In genomic region chr14:102917469-102918211, GRCh38 we compare ENCODE assay signal across 9 cellular contexts. TPM values are rescaled to one million over a fixed set of nuclear protein-coding genes. Genes with fewer than 3 reads are reported as not detected.
DNase-seq lines count a peak whose midpoint lies in the region; ATAC-seq, FAIRE-seq and TF ChIP-seq lines count a peak whose summit lies in the region.
"Had no signal": no experiment of that assay in that cellular context is flagged by ENCODE, and none has a peak within 500 bp of the region (broad histone marks: within the 10 kb centered on the region; RNA-seq: fewer than 3 reads in every experiment).

No MANE protein-coding gene starts in this region.

- DNase-seq in ACHN = peak; percentile 29
- peak; percentile 82 for DNase-seq in GM12892 (ENCODE audit: insufficient read length)
- no peak for DNase-seq in Panc1 (ENCODE audit: low read depth, low spot score)
- peak; percentile 84 for DNase-seq in activated effector memory CD4-positive, alpha-beta T cell treated with anti-CD3 and anti-CD28 coated beads, Interleukin-2, amount 50 U/mL, for 16 hours
- DNase-seq in head of caudate nucleus = peak; percentile 34 to 84 (median 64)
- DNase-seq in spleen = peak; percentile 89
- no peak for DNase-seq in NCI-H2029 treated with DMSO at 0.1 percent for 48 hours (lab: John Stamatoyannopoulos, UW)

- in situ Hi-C loops in ACHN (cut with HindIII; ENCODE audit: low pct_ligation_motif_present, low pct_unique_long_range_greater_than_20kb, low sequenced_read_pairs) = no loop called here
- in situ Hi-C loops in Panc1 (cut with HindIII; ENCODE audit: low pct_unique_long_range_greater_than_20kb, low sequenced_read_pairs) = no loop called here

- H3K27me3 ChIP-seq in Panc1 (ENCODE audit: control insufficient read depth, insufficient read depth, low read length) (no peaks in the 10 kb centered on the region), spleen (replicated peaks in 1 of 7) (peaks cover 0 to 11% (median 3%) of the 10 kb centered on the region in 7 donors)

- no peaks in the 10 kb centered on the region for H3K36me3 ChIP-seq in Panc1 (ENCODE audit: control insufficient read depth, insufficient read depth, low read length)
- H3K36me3 ChIP-seq in spleen = peaks cover 0 to 10% (median 0%) of the 10 kb centered on the region in 6 donors

- no peak for TF ChIP-seq POLR2A in GM12892 (IDR thresholded peaks at IDR 0.05; ENCODE audit: low read depth, low read length)
- TF ChIP-seq POLR2A in spleen (IDR thresholded peaks at IDR 0.05) = no peak

- no TSS peak for BruUV-seq in Panc1 (replicated peaks; lab: Mats Ljungman, UMichigan)

- TF ChIP-seq CTCF in Panc1 (IDR thresholded peaks at IDR 0.05) (peak; percentile 67; the same call in 1 of the 2 replicates), spleen (IDR thresholded peaks at IDR 0.05 in 8 of 11, conservative IDR thresholded peaks at IDR 0.05 in 3 of 11) (peak; percentile 28 to 76 (median 64))

- H3K27ac ChIP-seq in Panc1 (ENCODE audit: low read length) (no peak overlapping the region), spleen (peak overlapping the region in 6 of 8 donors; percentile 38 to 80 (median 61))

- H3K4me1 ChIP-seq in Panc1 (ENCODE audit: control insufficient read depth, insufficient read depth, low read length) = no peaks in the 10 kb centered on the region; the same call in 1 of the 2 replicates
- H3K4me1 ChIP-seq in spleen = peaks cover 11 to 55% (median 43%) of the 10 kb centered on the region in 6 donors

- peak; percentile 86 for FAIRE-seq in GM12892 (lab: Jason Lieb, UNC)

- WGBS in spleen, 5 donors = 30 to 43% (median 40%) methylated on average over 12 of the region's 12 CpGs

- POLR2A ChIA-PET in Panc1 (lab: Charles Lee) = no interaction called here

- H3K9me3 ChIP-seq in Panc1 (ENCODE audit: control insufficient read depth, insufficient read depth, low read depth, low read length) (no peaks in the 10 kb centered on the region), spleen (no peaks in the 10 kb centered on the region)

- CTCF ChIA-PET in Panc1 (lab: Charles Lee) = no interaction called here

- ATAC-seq in Panc1 = peak; percentile 22; the same call in 1 of the 2 replicates
- ATAC-seq in GM18873 (IDR thresholded peaks at IDR 0.05; ENCODE audit: low FRiP score, unreplicated experiment) = no peak
- ATAC-seq: left colon had no signal

- no peak overlapping the region for H3K4me3 ChIP-seq in Panc1 (ENCODE audit: low read depth in 2 of 2, low read length in 2 of 2)
- H3K4me3 ChIP-seq in spleen = no peak overlapping the region

- intact Hi-C loops in Panc1 (cut with micrococcal nuclease; ENCODE audit: unreplicated experiment) (no loop called here), head of caudate nucleus (cut with DNase I) (loop anchor here (10.0 kb wide), 1 partner anchor 223 kb away; no protein-coding TSS in a partner anchor), spleen (cut with DNase I; ENCODE audit: low total_unique reads) (loop anchor here (5.0 kb wide), 1 partner anchor 225 kb away; no protein-coding TSS in a partner anchor)

RNA-seq across cellular contexts. Expression of gene AMN, which starts 4.8 kb away (rescaled TPM):
- 0.15 TPM for polyA plus RNA-seq in GM12892 (2012; ENCODE audit: missing spikeins)
- total RNA-seq in Panc1 (2021; ENCODE audit: unreplicated experiment) (0.44 TPM), spleen (1 to 10 TPM in 6 of 7 donors, under 1 TPM in 1; 0.65 to 3.0 (median 2.4) TPM)
- polyA plus RNA-seq in Panc1 (2012; ENCODE audit: insufficient read length) = 0.97 TPM
- 1 to 10 TPM; 1.6 to 2.2 (median 2.1) TPM for polyA plus RNA-seq in spleen

Comparison
In these comparisons a context has a peak if more than half of its experiments do, and no peak if none do; other contexts are left out.
1. DNase-seq: peak in ACHN (single experiment), GM12892 (single experiment), activated effector memory CD4-positive, alpha-beta T cell treated with anti-CD3 and anti-CD28 coated beads, Interleukin-2, amount 50 U/mL, for 16 hours (single experiment), head of caudate nucleus (42 of 42) and spleen (single experiment); none in Panc1 (single experiment) and NCI-H2029 treated with DMSO at 0.1 percent for 48 hours (single experiment).